In the genomic region with DNA sequence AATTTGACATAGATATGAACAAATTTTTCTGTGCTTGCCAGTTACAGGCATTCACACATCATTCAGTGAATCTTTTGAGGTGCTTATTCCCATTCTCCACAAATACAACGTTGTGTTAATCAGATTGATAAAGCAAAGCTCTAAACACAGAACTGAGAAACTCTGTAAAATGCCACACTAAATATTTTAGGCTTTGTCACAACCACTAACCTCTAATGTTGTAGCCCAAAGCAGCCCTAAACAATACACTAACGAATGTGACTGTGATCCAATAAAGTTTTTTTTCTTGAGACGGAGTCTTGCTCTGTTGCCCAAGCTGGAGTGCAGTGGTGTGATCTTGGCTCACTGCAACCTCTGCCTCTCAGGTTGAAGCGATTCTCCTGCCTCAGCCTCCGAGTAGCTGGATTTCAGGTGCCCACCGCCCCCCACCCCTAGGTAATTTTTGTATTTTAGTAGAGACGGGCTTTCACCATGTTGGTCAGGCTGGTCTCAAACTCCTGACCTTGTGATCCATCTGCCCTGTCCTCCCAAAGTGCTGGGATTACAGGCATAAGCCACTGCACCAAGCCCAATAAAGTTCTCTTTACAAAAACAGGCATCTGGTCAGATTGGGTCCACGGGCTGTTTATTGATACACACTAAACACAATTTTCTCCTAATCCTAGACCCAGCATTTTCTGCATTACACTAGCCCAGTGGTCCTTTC, we compare ENCODE assay signal across 11 cellular contexts. TPM values are rescaled to one million over a fixed set of nuclear protein-coding genes. Genes with fewer than 3 reads are reported as not detected.
DNase-seq lines count a peak whose midpoint lies in the region; ATAC-seq, FAIRE-seq and TF ChIP-seq lines count a peak whose summit lies in the region.
"Had no signal": no experiment of that assay in that cellular context is flagged by ENCODE, and none has a peak within 500 bp of the region (broad histone marks: within the 10 kb centered on the region; RNA-seq: fewer than 3 reads in every experiment).

No MANE protein-coding gene starts in this region.

- H3K27ac Mint-ChIP-seq in T-helper 1 cell treated with Interleukin-12 subunit alpha and Interleukin-12 subunit beta and Interleukin-4 antibody, amounts not matched to agents 30 μg/mL and 1 μg/mL, for 36 hours, result peak overlapping the region; percentile 19
- H3K27ac Mint-ChIP-seq in immature natural killer cell, result peak overlapping the region; percentile 93 to 97 (median 94)

- peaks cover 32% of the 10 kb centered on the region for H3K36me3 Mint-ChIP-seq in T-helper 1 cell treated with Interleukin-12 subunit alpha and Interleukin-12 subunit beta and Interleukin-4 antibody, amounts not matched to agents 30 μg/mL and 1 μg/mL, for 36 hours (ENCODE audit: low read depth)
- peaks cover 11 to 14% (median 12%) of the 10 kb centered on the region in 3 donors for H3K36me3 Mint-ChIP-seq in immature natural killer cell

- FAIRE-seq in D721Med (lab: Jason Lieb, UNC), result no peak
- FAIRE-seq: A549 had no signal

- no peaks in the 10 kb centered on the region for H3K9me3 ChIP-seq in body of pancreas
- H3K9me3 ChIP-seq: A549, SJSA1 had no signal

- intact Hi-C loops in body of pancreas (cut with DNase I), result no loop called here

- TF ChIP-seq CTCF in body of pancreas (IDR thresholded peaks at IDR 0.05) (no peak), D721Med (IDR thresholded peaks at IDR 0.05; ENCODE audit: insufficient read depth, missing control alignments) (no peak)

- no peak overlapping the region for H3K27ac ChIP-seq in body of pancreas
- H3K27ac ChIP-seq: A549, SJSA1 had no signal

- no peaks in the 10 kb centered on the region for H3K9me3 Mint-ChIP-seq in T-helper 1 cell treated with Interleukin-12 subunit alpha and Interleukin-12 subunit beta and Interleukin-4 antibody, amounts not matched to agents 30 μg/mL and 1 μg/mL, for 36 hours
- H3K9me3 Mint-ChIP-seq in immature natural killer cell, result no peaks in the 10 kb centered on the region

- peaks cover 5 to 7% of the 10 kb centered on the region in 2 donors for H3K36me3 ChIP-seq in body of pancreas (replicated peaks in 1 of 2; ENCODE audit: insufficient read depth in 1 of 2, low read depth in 2 of 2)

- WGBS in body of pancreas, 2 donors, result 80 to 87% methylated on average over 8 of the region's 8 CpGs

- H3K4me3 ChIP-seq in body of pancreas, result no peak overlapping the region
- H3K4me3 ChIP-seq: A549, SJSA1 had no signal

- no peaks in the 10 kb centered on the region for H3K27me3 Mint-ChIP-seq in T-helper 1 cell treated with Interleukin-12 subunit alpha and Interleukin-12 subunit beta and Interleukin-4 antibody, amounts not matched to agents 30 μg/mL and 1 μg/mL, for 36 hours (ENCODE audit: low read depth)
- peaks cover 2 to 5% (median 2%) of the 10 kb centered on the region in 3 donors for H3K27me3 Mint-ChIP-seq in immature natural killer cell (ENCODE audit: low read depth in 3 of 3)

- TF ChIP-seq POLR2A in body of pancreas (IDR thresholded peaks at IDR 0.05), result no peak

- no peak for DNase-seq in T-helper 1 cell
- no peak for DNase-seq in immature natural killer cell
- DNase-seq in body of pancreas, result no peak
- DNase-seq in D721Med (ENCODE audit: insufficient read length, low spot score), result no peak
- DNase-seq: NCI-H1092 had no signal

- H3K4me3 Mint-ChIP-seq in T-helper 1 cell treated with Interleukin-12 subunit alpha and Interleukin-12 subunit beta and Interleukin-4 antibody, amounts not matched to agents 30 μg/mL and 1 μg/mL, for 36 hours, result no peak overlapping the region
- H3K4me3 Mint-ChIP-seq in immature natural killer cell, result peak overlapping the region in 4 of 5 donors; percentile 11 to 79 (median 44)

- no peaks in the 10 kb centered on the region for H3K4me1 ChIP-seq in body of pancreas
- H3K4me1 ChIP-seq: SJSA1 had no signal

- H3K27me3 ChIP-seq in body of pancreas, result no peaks in the 10 kb centered on the region
- H3K27me3 ChIP-seq: SJSA1 had no signal

- H3K4me1 Mint-ChIP-seq in T-helper 1 cell treated with Interleukin-12 subunit alpha and Interleukin-12 subunit beta and Interleukin-4 antibody, amounts not matched to agents 30 μg/mL and 1 μg/mL, for 36 hours (ENCODE audit: low read depth), result peaks cover 11% of the 10 kb centered on the region
- peaks cover 29 to 33% of the 10 kb centered on the region in 2 donors for H3K4me1 Mint-ChIP-seq in immature natural killer cell

- ATAC-seq in GM21528 (IDR thresholded peaks at IDR 0.05; ENCODE audit: low FRiP score, unreplicated experiment) (peak; percentile 43), HG03378 (IDR thresholded peaks at IDR 0.05; ENCODE audit: unreplicated experiment) (peak; percentile 30), SK-N-SH treated with all-trans-retinoic acid at 6 μM for 48 hours (no peak), body of pancreas (no peak)

TF ChIP-seq in SK-N-SH treated with all-trans-retinoic acid at 6 μM for 48 hours, 23 proteins besides CTCF, POLR2A, EP300 and RAD21:
- TF ChIP-seq, protein P1, sequence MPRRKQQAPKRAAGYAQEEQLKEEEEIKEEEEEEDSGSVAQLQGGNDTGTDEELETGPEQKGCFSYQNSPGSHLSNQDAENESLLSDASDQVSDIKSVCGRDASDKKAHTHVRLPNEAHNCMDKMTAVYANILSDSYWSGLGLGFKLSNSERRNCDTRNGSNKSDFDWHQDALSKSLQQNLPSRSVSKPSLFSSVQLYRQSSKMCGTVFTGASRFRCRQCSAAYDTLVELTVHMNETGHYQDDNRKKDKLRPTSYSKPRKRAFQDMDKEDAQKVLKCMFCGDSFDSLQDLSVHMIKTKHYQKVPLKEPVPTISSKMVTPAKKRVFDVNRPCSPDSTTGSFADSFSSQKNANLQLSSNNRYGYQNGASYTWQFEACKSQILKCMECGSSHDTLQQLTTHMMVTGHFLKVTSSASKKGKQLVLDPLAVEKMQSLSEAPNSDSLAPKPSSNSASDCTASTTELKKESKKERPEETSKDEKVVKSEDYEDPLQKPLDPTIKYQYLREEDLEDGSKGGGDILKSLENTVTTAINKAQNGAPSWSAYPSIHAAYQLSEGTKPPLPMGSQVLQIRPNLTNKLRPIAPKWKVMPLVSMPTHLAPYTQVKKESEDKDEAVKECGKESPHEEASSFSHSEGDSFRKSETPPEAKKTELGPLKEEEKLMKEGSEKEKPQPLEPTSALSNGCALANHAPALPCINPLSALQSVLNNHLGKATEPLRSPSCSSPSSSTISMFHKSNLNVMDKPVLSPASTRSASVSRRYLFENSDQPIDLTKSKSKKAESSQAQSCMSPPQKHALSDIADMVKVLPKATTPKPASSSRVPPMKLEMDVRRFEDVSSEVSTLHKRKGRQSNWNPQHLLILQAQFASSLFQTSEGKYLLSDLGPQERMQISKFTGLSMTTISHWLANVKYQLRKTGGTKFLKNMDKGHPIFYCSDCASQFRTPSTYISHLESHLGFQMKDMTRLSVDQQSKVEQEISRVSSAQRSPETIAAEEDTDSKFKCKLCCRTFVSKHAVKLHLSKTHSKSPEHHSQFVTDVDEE (CRISPR knock-in tag; IDR thresholded peaks at IDR 0.05), result no peak
- TF ChIP-seq ZFP30 (CRISPR knock-in tag; IDR thresholded peaks at IDR 0.05) (no peak), ZNF70 (CRISPR knock-in tag; IDR thresholded peaks at IDR 0.05) (no peak), ZFP3 (CRISPR knock-in tag; IDR thresholded peaks at IDR 0.05) (no peak), TOX (CRISPR knock-in tag; IDR thresholded peaks at IDR 0.05; ENCODE audit: borderline replicate concordance) (no peak), RARB (CRISPR knock-in tag; IDR thresholded peaks at IDR 0.05) (no peak), PPARA (CRISPR knock-in tag; IDR thresholded peaks at IDR 0.05; ENCODE audit: borderline replicate concordance) (no peak)

RNA-seq across cellular contexts. Expression of a gene that starts 6.9 kb away (rescaled TPM):
- 100 to 1,000 TPM; 142 to 264 (median 186) TPM for polyA plus RNA-seq in immature natural killer cell
- 10 to 100 TPM in 1 of 2 donors, 1 to 10 TPM in 1; 5.9 to 11.7 TPM for total RNA-seq in body of pancreas

Comparison
In these comparisons a context has a peak if more than half of its experiments do, and no peak if none do; other contexts are left out.
1. ATAC-seq: peak in GM21528 (single experiment) and HG03378 (single experiment); none in SK-N-SH treated with all-trans-retinoic acid at 6 μM for 48 hours (single experiment) and body of pancreas (single experiment).